Comparison of ENCODE assay signal across 18 cellular contexts in the genomic region with DNA sequence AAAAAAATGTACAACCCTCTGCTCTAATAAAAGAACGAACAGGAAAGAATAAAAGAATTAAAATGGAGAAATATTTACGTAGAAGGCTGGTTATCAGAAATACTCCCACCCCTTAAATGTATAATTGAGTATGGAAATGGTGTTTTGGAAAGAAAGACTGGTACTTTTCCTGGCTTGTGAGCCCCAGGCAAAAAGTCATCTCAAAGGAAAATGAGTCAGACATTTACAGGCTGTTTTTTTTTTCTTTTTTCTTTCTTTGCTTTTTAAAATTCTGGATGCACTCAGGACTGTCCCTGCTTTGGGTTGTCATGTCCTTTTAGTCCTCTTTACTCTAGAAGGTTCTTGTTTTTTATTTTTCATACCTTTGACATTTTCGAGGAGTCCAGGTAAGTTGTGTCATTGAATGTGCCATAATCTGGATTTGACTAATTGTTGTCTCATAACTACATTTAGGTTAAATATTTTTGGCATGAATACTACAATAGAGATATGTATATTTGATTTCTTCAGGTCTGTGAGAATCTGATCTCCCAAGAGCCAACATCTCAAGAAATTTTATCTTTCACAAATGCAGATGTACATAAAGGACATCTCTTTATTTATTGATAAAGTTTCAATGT.
"Had no signal": no experiment of that assay in that cellular context is flagged by ENCODE, and none has a peak within 500 bp of the region (broad histone marks: within the 10 kb centered on the region; RNA-seq: fewer than 3 reads in every experiment).

No MANE protein-coding gene starts in this region.

- H3K4me3 ChIP-seq: heart right ventricle, mucosa of descending colon, prostate gland, right atrium auricular region, transverse colon had no signal

- H3K4me1 ChIP-seq: heart right ventricle, prostate gland, right atrium auricular region, transverse colon had no signal

- H3K9me3 ChIP-seq: prostate gland, transverse colon had no signal

- H3K36me3 ChIP-seq: heart right ventricle, prostate gland, right atrium auricular region, transverse colon had no signal

- H3K27me3 ChIP-seq: heart right ventricle, right atrium auricular region, transverse colon had no signal

- DNase-seq: activated B cell treated with CpG ODN at 0.5 μM for 24 hours; activated CD4-positive, alpha-beta memory T cell treated with anti-CD3 and anti-CD28 coated beads for 36 hours; activated CD4-positive, alpha-beta T cell treated with anti-CD3 and anti-CD28 coated beads for 4 hours; activated T-cell treated with anti-CD3 and anti-CD28 coated beads for 4 hours; amygdala; caudate nucleus; endodermal cell; erythroblast; heart right ventricle; immature natural killer cell; mesenchymal stem cell; mucosa of descending colon; naive B cell; stimulated activated CD4-positive, alpha-beta T cell treated with anti-CD3 and anti-CD28 coated beads, Interleukin-2, amount 100 ng/mL, for 24 hours; stimulated activated naive CD8-positive, alpha-beta T cell treated with anti-CD3 and anti-CD28 coated beads, Interleukin-15, Interleukin-2, amounts not matched to agents 100 U/mL and 50 U/mL, for 24 hours; transverse colon had no signal

- H3K27ac ChIP-seq: heart right ventricle, prostate gland, right atrium auricular region, transverse colon had no signal

- ATAC-seq: heart right ventricle; mucosa of descending colon; stimulated activated naive CD8-positive, alpha-beta T cell treated with anti-CD3 and anti-CD28 coated beads, Interleukin-15, Interleukin-2, amounts not matched to agents 100 U/mL and 50 U/mL, for 24 hours had no signal
